Comparison of ENCODE assay signal across 25 cellular contexts in genomic region chr22:22742641-22743040, GRCh38.
"Had no signal": no experiment of that assay in that cellular context is flagged by ENCODE, and none has a peak within 500 bp of the region (broad histone marks: within the 10 kb centered on the region; RNA-seq: fewer than 3 reads in every experiment).

No MANE protein-coding gene starts in this region.

- H3K4me1 Mint-ChIP-seq: mesothelial cell of epicardium had no signal

- H3K36me3 Mint-ChIP-seq: mesothelial cell of epicardium; naive thymus-derived CD4-positive, alpha-beta T cell had no signal

- H3K79me2 ChIP-seq: hepatocyte had no signal

- FAIRE-seq: colon, endothelial cell of umbilical vein, frontal cortex, kidney had no signal

- H3K27me3 ChIP-seq: foreskin keratinocyte had no signal

- H3K36me3 ChIP-seq: esophagus muscularis mucosa, gastroesophageal sphincter, heart left ventricle, lower lobe of right lung had no signal

- H2AFZ ChIP-seq: hepatocyte had no signal

- H3K9me3 ChIP-seq: esophagus muscularis mucosa, gastroesophageal sphincter, heart left ventricle, lower lobe of right lung had no signal

- DNase-seq: dermis blood vessel endothelial cell; dorsolateral prefrontal cortex; effector CD4-positive, alpha-beta T cell; effector memory CD4-positive, alpha-beta T cell; foreskin keratinocyte; heart left ventricle; hypothalamus; immature natural killer cell; islet precursor cell; kidney; kidney glomerular epithelial cell; left colon; left ventricle myocardium superior; lower lobe of right lung; mesenchymal stem cell; naive thymus-derived CD4-positive, alpha-beta T cell had no signal

- H3K4me3 Mint-ChIP-seq: immature natural killer cell; mesothelial cell of epicardium; naive thymus-derived CD4-positive, alpha-beta T cell had no signal

- ATAC-seq: foreskin keratinocyte; gastroesophageal sphincter; heart left ventricle; left colon; left lobe of liver; left ventricle myocardium superior; lower lobe of right lung; naive thymus-derived CD4-positive, alpha-beta T cell had no signal

- H3K4me2 ChIP-seq: hepatocyte had no signal

- H3K9me3 Mint-ChIP-seq: immature natural killer cell; naive thymus-derived CD4-positive, alpha-beta T cell had no signal

- H3K27ac ChIP-seq: coronary artery, dorsolateral prefrontal cortex, esophagus muscularis mucosa, foreskin keratinocyte, gastroesophageal sphincter, heart left ventricle, hepatocyte, lower lobe of right lung had no signal

- H3K27ac Mint-ChIP-seq: mesothelial cell of epicardium; naive thymus-derived CD4-positive, alpha-beta T cell had no signal

- H3K4me3 ChIP-seq: coronary artery, dorsolateral prefrontal cortex, esophagus muscularis mucosa, gastroesophageal sphincter, heart left ventricle, hepatocyte, lower lobe of right lung had no signal

- H3K4me1 ChIP-seq: esophagus muscularis mucosa, foreskin keratinocyte, gastroesophageal sphincter, heart left ventricle, lower lobe of right lung had no signal
